In the genomic region with DNA sequence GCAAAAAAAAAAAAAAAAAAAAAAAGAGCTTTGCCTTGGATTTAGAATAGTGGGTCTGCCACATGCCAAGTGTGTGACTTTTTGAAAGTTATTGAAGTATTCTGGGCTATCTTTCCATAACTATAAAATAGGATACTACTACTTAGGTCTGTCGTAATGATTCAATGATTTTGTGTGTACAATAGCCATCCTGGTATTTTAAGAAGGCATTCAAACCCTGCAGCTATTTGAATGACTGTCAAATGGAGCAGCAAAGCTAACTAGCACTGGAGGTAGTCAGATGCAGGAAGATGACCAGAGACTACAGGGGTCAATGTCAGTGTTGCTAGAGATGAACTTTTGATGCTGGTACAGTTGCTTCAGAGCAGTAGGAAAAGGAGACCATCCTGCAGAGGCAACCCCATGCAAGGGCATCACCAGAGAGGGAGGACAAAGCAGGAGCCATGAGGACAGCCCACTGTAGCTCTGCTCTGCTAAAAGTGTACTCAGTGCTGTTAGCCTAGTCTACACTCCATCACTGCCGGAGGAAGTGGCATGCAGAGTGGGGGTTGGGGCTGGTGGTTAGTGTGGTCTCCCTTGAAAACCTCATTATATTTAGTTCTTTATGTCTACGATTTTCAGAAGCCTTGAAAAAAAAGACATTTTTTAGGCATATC, we compare ENCODE assay signal across 8 cellular contexts.
DNase-seq lines count a peak whose midpoint lies in the region; ATAC-seq and TF ChIP-seq lines count a peak whose summit lies in the region.

No MANE protein-coding gene starts in this region.

- peak overlapping the region; percentile 80 for H3K27ac ChIP-seq in rectal smooth muscle tissue (ENCODE audit: low read depth, low read length)

- DNase-seq in GM10248 (ENCODE audit: extremely low spot score) (peak; percentile 28), MV-4-11 (lab: John Stamatoyannopoulos, UW) (peak; percentile 90), activated T-helper 1 cell treated with Interleukin-2 at 50 U/mL for 16 hours (ENCODE audit: low read depth) (peak; percentile 68), NCI-H2171 treated with DMSO at 0.1 percent for 48 hours (lab: John Stamatoyannopoulos, UW) (no peak), SHP77 (lab: John Stamatoyannopoulos, UW) (no peak), HK-2 (ENCODE audit: unreplicated experiment) (no peak)

- H3K9ac ChIP-seq in rectal smooth muscle tissue (ENCODE audit: low read length) = no peak overlapping the region

- no peak overlapping the region for H3K4me3 ChIP-seq in rectal smooth muscle tissue (ENCODE audit: low read length)

- H3K4me1 ChIP-seq in rectal smooth muscle tissue (ENCODE audit: control insufficient read depth, insufficient read depth, low read length) = peaks cover 69% of the 10 kb centered on the region

- no peaks in the 10 kb centered on the region for H3K27me3 ChIP-seq in rectal smooth muscle tissue (ENCODE audit: control insufficient read depth, insufficient read depth, low read length)

- TF ChIP-seq CTCF in GM10248 (IDR thresholded peaks at IDR 0.05; ENCODE audit: control extremely low read depth, extremely low read depth, low read depth, missing control alignments) = no peak

- ATAC-seq in GM21723 (IDR thresholded peaks at IDR 0.05; ENCODE audit: unreplicated experiment) = peak; percentile 73

- POLR2A ChIA-PET in GM10248 (lab: Yijun Ruan, JAX) = interaction anchor here (0.6 to 2.3 kb wide), 7 partner anchors 11 to 254 kb away, joined by 3 to 11 read pairs (median 4); a partner anchor contains a TSS

- no peaks in the 10 kb centered on the region for H3K36me3 ChIP-seq in rectal smooth muscle tissue (ENCODE audit: control insufficient read depth, insufficient read depth, low read length)

- CTCF ChIA-PET in GM10248 (lab: Yijun Ruan, JAX) = interaction anchor here (1.3 to 10.7 kb wide), 3 partner anchors 10 to 43 kb away, joined by 3 to 93 read pairs (median 8); no protein-coding TSS in a partner anchor

Comparison
In these comparisons a context has a peak if more than half of its experiments do, and no peak if none do; other contexts are left out.
1. DNase-seq: peak in GM10248 (single experiment), MV-4-11 (single experiment) and activated T-helper 1 cell treated with Interleukin-2 at 50 U/mL for 16 hours (single experiment); none in NCI-H2171 treated with DMSO at 0.1 percent for 48 hours (single experiment), SHP77 (0 of 2) and HK-2 (single experiment).